In the genomic region with DNA sequence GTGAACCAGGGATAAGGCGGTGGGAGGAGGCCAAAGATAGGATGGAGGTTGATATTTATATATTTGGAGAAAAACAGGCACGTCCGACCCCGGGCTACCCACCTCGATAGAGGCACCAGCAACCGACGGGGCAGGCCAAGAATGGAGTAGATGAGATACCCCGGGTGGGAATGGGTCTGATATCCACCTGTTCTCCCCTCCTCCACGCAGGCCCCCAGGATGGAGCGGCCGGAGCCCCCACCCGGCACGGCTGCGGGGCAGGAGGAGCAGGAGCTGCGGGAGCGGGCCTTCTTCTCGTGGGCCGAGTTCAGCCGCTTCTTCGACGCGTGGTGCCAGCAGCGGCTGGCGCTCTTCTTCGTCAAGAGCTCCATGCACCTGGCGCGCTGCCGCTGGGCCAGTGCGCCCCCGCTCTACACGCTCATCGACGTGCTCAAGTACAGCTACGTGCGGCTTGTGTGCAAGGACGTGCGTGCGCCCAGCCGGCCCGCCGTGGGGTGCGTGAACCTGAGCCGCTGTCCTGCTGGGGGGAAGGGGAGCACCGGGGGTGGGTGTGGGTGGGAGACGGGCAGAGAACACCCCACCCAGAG, we compare ENCODE assay signal across 8 cellular contexts. TPM values are rescaled to one million over a fixed set of nuclear protein-coding genes. Genes with fewer than 3 reads are reported as not detected.
A peak's percentile ranks its signal among the peaks of the same experiment; 100 is the strongest.
DNase-seq lines count a peak whose midpoint lies in the region; ATAC-seq and TF ChIP-seq lines count a peak whose summit lies in the region.

No MANE protein-coding gene starts in this region.

- no peaks in the 10 kb centered on the region for H3K9me3 ChIP-seq in spleen

- H3K4me3 Mint-ChIP-seq in activated naive CD4-positive, alpha-beta T cell treated with anti-CD3 and anti-CD28 coated beads, Interleukin-2, amount 10 ng/mL, durations not matched to agents 7 days and 5 days = peak overlapping the region; percentile 100
- H3K4me3 Mint-ChIP-seq in T-cell = peak overlapping the region; percentile 88 to 91 (median 90)

- no peaks in the 10 kb centered on the region for H3K27me3 Mint-ChIP-seq in activated naive CD4-positive, alpha-beta T cell treated with anti-CD3 and anti-CD28 coated beads, Interleukin-2, amount 10 ng/mL, durations not matched to agents 7 days and 5 days
- no peaks in the 10 kb centered on the region for H3K27me3 Mint-ChIP-seq in T-cell

- no peak for DNase-seq in activated naive CD4-positive, alpha-beta T cell treated with anti-CD3 and anti-CD28 coated beads, Interleukin-2, amount 10 ng/mL, durations not matched to agents 7 days and 5 days
- DNase-seq in activated naive CD4-positive, alpha-beta T cell treated with anti-CD3 and anti-CD28 coated beads, Interleukin-2, amount 50 U/mL, for 16 hours = no peak
- no peak for DNase-seq in T-cell
- DNase-seq in foreskin fibroblast = no peak
- peak; percentile 85 for DNase-seq in spleen
- no peak for DNase-seq in foreskin keratinocyte

- H3K27me3 ChIP-seq in spleen (replicated peaks in 1 of 7) = no peaks in the 10 kb centered on the region
- H3K27me3 ChIP-seq in foreskin keratinocyte = no peaks in the 10 kb centered on the region

- TF ChIP-seq CTCF in foreskin fibroblast (IDR thresholded peaks at IDR 0.05; ENCODE audit: low read depth, low read length) = no peak
- TF ChIP-seq CTCF in spleen (IDR thresholded peaks at IDR 0.05 in 8 of 11, conservative IDR thresholded peaks at IDR 0.05 in 3 of 11) = no peak
- TF ChIP-seq CTCF in foreskin keratinocyte (conservative IDR thresholded peaks at IDR 0.05) = no peak

- POLR2A ChIA-PET in T-cell (lab: Charles Lee) = interaction anchor here in 1 of 2 donors (0.6 kb wide), 1 partner anchor 25 kb away, joined by 3 read pairs; no protein-coding TSS in a partner anchor

- peak overlapping the region; percentile 99 for H3K27ac Mint-ChIP-seq in activated naive CD4-positive, alpha-beta T cell treated with anti-CD3 and anti-CD28 coated beads, Interleukin-2, amount 10 ng/mL, durations not matched to agents 7 days and 5 days
- H3K27ac Mint-ChIP-seq in T-cell = no peak overlapping the region

- CTCF ChIA-PET in activated naive CD4-positive, alpha-beta T cell treated with anti-CD3 and anti-CD28 coated beads, Interleukin-2, amount 10 ng/mL, durations not matched to agents 7 days and 5 days (lab: Charles Lee) = no interaction called here
- CTCF ChIA-PET in T-cell (lab: Charles Lee) = interaction anchor here in 1 of 2 donors (0.6 kb wide), 1 partner anchor 40 kb away, joined by 3 read pairs; no protein-coding TSS in a partner anchor

- H3K9me3 Mint-ChIP-seq in activated naive CD4-positive, alpha-beta T cell treated with anti-CD3 and anti-CD28 coated beads, Interleukin-2, amount 10 ng/mL, durations not matched to agents 7 days and 5 days = no peaks in the 10 kb centered on the region
- no peaks in the 10 kb centered on the region for H3K9me3 Mint-ChIP-seq in T-cell

- H3K4me3 ChIP-seq in foreskin fibroblast (ENCODE audit: low read depth in 1 of 2, low read length in 2 of 2) (peak overlapping the region; percentile 73 to 98), spleen (peak overlapping the region in 4 of 8 donors; percentile 95 to 98 (median 97))

- H3K4me1 Mint-ChIP-seq in activated naive CD4-positive, alpha-beta T cell treated with anti-CD3 and anti-CD28 coated beads, Interleukin-2, amount 10 ng/mL, durations not matched to agents 7 days and 5 days = peaks cover 54% of the 10 kb centered on the region
- H3K4me1 Mint-ChIP-seq in T-cell = peaks cover 18 to 45% (median 26%) of the 10 kb centered on the region in 3 donors

- H3K36me3 ChIP-seq in spleen = peaks cover 0 to 46% (median 17%) of the 10 kb centered on the region in 6 donors

- TF ChIP-seq POLR2A in spleen (IDR thresholded peaks at IDR 0.05) = no peak

- WGBS in spleen, 5 donors = 86 to 91% (median 88%) methylated on average over 34 to 45 of the region's 45 CpGs

- peaks cover 31% of the 10 kb centered on the region for H3K36me3 Mint-ChIP-seq in activated naive CD4-positive, alpha-beta T cell treated with anti-CD3 and anti-CD28 coated beads, Interleukin-2, amount 10 ng/mL, durations not matched to agents 7 days and 5 days
- peaks cover 23% of the 10 kb centered on the region for H3K36me3 Mint-ChIP-seq in T-cell

- ATAC-seq in T-cell (replicated peaks in 1 of 4) (no peak), HG02852 (IDR thresholded peaks at IDR 0.05; ENCODE audit: unreplicated experiment) (no peak), foreskin keratinocyte (no peak), HG03378 (IDR thresholded peaks at IDR 0.05; ENCODE audit: unreplicated experiment) (no peak)

- H3K4me1 ChIP-seq in spleen (peaks cover 9 to 63% (median 33%) of the 10 kb centered on the region in 6 donors), foreskin keratinocyte (peaks cover 4% of the 10 kb centered on the region)

- intact Hi-C loops in spleen (cut with DNase I; ENCODE audit: low total_unique reads) = no loop called here

- H3K27ac ChIP-seq in spleen = no peak overlapping the region
- H3K27ac ChIP-seq in foreskin keratinocyte = no peak overlapping the region

RNA-seq across cellular contexts. Expression of a gene that starts 1.2 kb away (rescaled TPM):
- total RNA-seq in T-cell (10 to 100 TPM in 3 of 5 donors, 1 to 10 TPM in 2; 5.4 to 14.7 (median 11.6) TPM), spleen (1 to 10 TPM; 1.3 to 9.3 (median 5.2) TPM), foreskin keratinocyte (1.8 and 2.1 TPM in 2 replicates)
- polyA plus RNA-seq in spleen (1 to 10 TPM; 1.6 to 4.3 (median 2.0) TPM), foreskin keratinocyte (3.9 and 4.5 TPM in 2 replicates)

RNA-seq across cellular contexts. Expression of a gene that starts 1.5 kb away (rescaled TPM):
- 100 to 1,000 TPM in 3 of 5 donors, 10 to 100 TPM in 2; 58.7 to 127 (median 112) TPM for total RNA-seq in T-cell
- total RNA-seq in spleen = 10 to 100 TPM; 26.5 to 44.7 (median 33.5) TPM
- 10 to 100 TPM; 44.1 to 68.4 (median 49.1) TPM for polyA plus RNA-seq in spleen
- 56.2 and 78.5 TPM in 2 replicates for total RNA-seq in foreskin keratinocyte
- 56.1 and 68.0 TPM in 2 replicates for polyA plus RNA-seq in foreskin keratinocyte
